ENCODE assay signal across 13 cellular contexts in the genomic region with DNA sequence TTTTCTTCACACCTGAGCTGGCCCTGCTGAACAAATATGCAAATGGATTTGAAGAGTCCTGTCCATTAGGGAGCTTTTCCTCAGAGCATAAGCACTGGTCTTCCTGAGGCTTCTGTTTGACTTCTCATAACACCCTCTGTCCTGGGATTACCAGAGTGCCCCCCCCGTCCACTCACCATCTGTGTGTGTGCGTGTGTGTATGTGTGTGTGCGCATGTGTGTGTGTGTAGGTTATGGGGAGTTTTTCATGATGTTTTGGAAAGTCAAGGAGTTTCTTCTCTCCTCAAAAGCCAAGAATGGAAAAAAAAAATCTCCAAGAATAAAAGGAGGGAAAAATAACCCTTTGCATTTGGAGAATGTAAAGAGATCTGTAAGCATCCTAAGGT. TPM values are rescaled to one million over a fixed set of nuclear protein-coding genes. Genes with fewer than 3 reads are reported as not detected.
A peak's percentile ranks its signal among the peaks of the same experiment; 100 is the strongest.
DNase-seq lines count a peak whose midpoint lies in the region; ATAC-seq and TF ChIP-seq lines count a peak whose summit lies in the region.
"Had no signal": no experiment of that assay in that cellular context is flagged by ENCODE, and none has a peak within 500 bp of the region (broad histone marks: within the 10 kb centered on the region; RNA-seq: fewer than 3 reads in every experiment).

No MANE protein-coding gene starts in this region.

- H3K9me3 ChIP-seq in upper lobe of right lung: peaks cover 4% of the 10 kb centered on the region

- no peaks in the 10 kb centered on the region for H3K27me3 ChIP-seq in upper lobe of right lung

- peaks cover 7% of the 10 kb centered on the region for H3K4me1 Mint-ChIP-seq in activated naive CD8-positive, alpha-beta T cell (ENCODE audit: low read depth)
- H3K4me1 Mint-ChIP-seq in activated naive CD8-positive, alpha-beta T cell treated with anti-CD3 and anti-CD28 coated beads, Interleukin-2, amount 50 U/mL, for 24 hours: peaks cover 5% of the 10 kb centered on the region
- peaks cover 0 to 7% (median 3%) of the 10 kb centered on the region in 4 donors for H3K4me1 Mint-ChIP-seq in naive thymus-derived CD8-positive, alpha-beta T cell

- no peaks in the 10 kb centered on the region for H3K36me3 ChIP-seq in upper lobe of right lung

- no peak for ATAC-seq in activated naive CD8-positive, alpha-beta T cell treated with anti-CD3 and anti-CD28 coated beads, Interleukin-2, amount 50 U/mL, for 24 hours
- ATAC-seq in naive thymus-derived CD8-positive, alpha-beta T cell: no peak
- ATAC-seq in upper lobe of right lung (no peak), HG02642 (IDR thresholded peaks at IDR 0.05; ENCODE audit: poor library complexity, unreplicated experiment) (no peak)

- peak overlapping the region; percentile 40 for H3K4me3 Mint-ChIP-seq in activated naive CD8-positive, alpha-beta T cell
- H3K4me3 Mint-ChIP-seq in activated naive CD8-positive, alpha-beta T cell treated with anti-CD3 and anti-CD28 coated beads, Interleukin-2, amount 50 U/mL, for 24 hours: no peak overlapping the region
- peak overlapping the region in 7 of 10 donors; percentile 31 to 92 (median 69) for H3K4me3 Mint-ChIP-seq in naive thymus-derived CD8-positive, alpha-beta T cell

- TF ChIP-seq CTCF in VCaP (conservative IDR thresholded peaks at IDR 0.05) (no peak), upper lobe of right lung (IDR thresholded peaks at IDR 0.05) (no peak)

- no peak for DNase-seq in activated naive CD8-positive, alpha-beta T cell treated with anti-CD3 and anti-CD28 coated beads, Interleukin-2, amount 50 U/mL, for 24 hours
- no peak for DNase-seq in naive thymus-derived CD8-positive, alpha-beta T cell
- no peak for DNase-seq in upper lobe of right lung
- no peak for DNase-seq in SHP77 (lab: John Stamatoyannopoulos, UW)
- no peak for DNase-seq in HPDE6-E6E7 (ENCODE audit: extremely low spot score)
- DNase-seq: activated CD4-positive, alpha-beta T cell treated with anti-CD3 and anti-CD28 coated beads, Interleukin-2, amount 50 U/mL, for 1 hour; effector CD8-positive, alpha-beta T cell; KG1; kidney glomerular epithelial cell; NCI-H1436 treated with DMSO at 0.1 percent for 48 hours had no signal

- peaks cover 29% of the 10 kb centered on the region for H3K4me1 ChIP-seq in upper lobe of right lung

- POLR2A ChIA-PET in naive thymus-derived CD8-positive, alpha-beta T cell (lab: Charles Lee): no interaction called here

- no peak overlapping the region for H3K27ac Mint-ChIP-seq in activated naive CD8-positive, alpha-beta T cell
- H3K27ac Mint-ChIP-seq in activated naive CD8-positive, alpha-beta T cell treated with anti-CD3 and anti-CD28 coated beads, Interleukin-2, amount 50 U/mL, for 24 hours: no peak overlapping the region
- peak overlapping the region in 4 of 10 donors; percentile 15 to 91 (median 55) for H3K27ac Mint-ChIP-seq in naive thymus-derived CD8-positive, alpha-beta T cell

- no peak overlapping the region for H3K4me3 ChIP-seq in upper lobe of right lung

- H3K36me3 Mint-ChIP-seq in activated naive CD8-positive, alpha-beta T cell: no peaks in the 10 kb centered on the region
- H3K36me3 Mint-ChIP-seq in activated naive CD8-positive, alpha-beta T cell treated with anti-CD3 and anti-CD28 coated beads, Interleukin-2, amount 50 U/mL, for 24 hours (ENCODE audit: low read depth): no peaks in the 10 kb centered on the region
- peaks cover 0 to 9% (median 0%) of the 10 kb centered on the region in 3 donors for H3K36me3 Mint-ChIP-seq in naive thymus-derived CD8-positive, alpha-beta T cell

- H3K27me3 Mint-ChIP-seq in activated naive CD8-positive, alpha-beta T cell: no peaks in the 10 kb centered on the region
- peaks cover 17% of the 10 kb centered on the region for H3K27me3 Mint-ChIP-seq in activated naive CD8-positive, alpha-beta T cell treated with anti-CD3 and anti-CD28 coated beads, Interleukin-2, amount 50 U/mL, for 24 hours
- H3K27me3 Mint-ChIP-seq in naive thymus-derived CD8-positive, alpha-beta T cell: peaks cover 0 to 15% (median 8%) of the 10 kb centered on the region in 5 donors

- H3K27ac ChIP-seq in VCaP (peak overlapping the region; percentile 79), upper lobe of right lung (peak overlapping the region; percentile 94)

- no peaks in the 10 kb centered on the region for H3K9me3 Mint-ChIP-seq in activated naive CD8-positive, alpha-beta T cell (ENCODE audit: low read depth)
- no peaks in the 10 kb centered on the region for H3K9me3 Mint-ChIP-seq in activated naive CD8-positive, alpha-beta T cell treated with anti-CD3 and anti-CD28 coated beads, Interleukin-2, amount 50 U/mL, for 24 hours
- peaks cover 0 to 9% (median 3%) of the 10 kb centered on the region in 9 donors for H3K9me3 Mint-ChIP-seq in naive thymus-derived CD8-positive, alpha-beta T cell

- intact Hi-C loops in upper lobe of right lung (cut with DNase I): loop anchor here (10.0 kb wide), 1 partner anchor 101 kb away; no protein-coding TSS in a partner anchor

RNA-seq across cellular contexts. Expression of gene COMTD1, which starts 57.7 kb away (rescaled TPM):
- 10 to 100 TPM; 13.7 to 16.1 TPM for total RNA-seq in naive thymus-derived CD8-positive, alpha-beta T cell
- 10 to 100 TPM in 1 of 3 donors, 1 to 10 TPM in 2; 8.1 to 26.0 (median 9.4) TPM for polyA plus RNA-seq in naive thymus-derived CD8-positive, alpha-beta T cell
- 21.8 TPM for total RNA-seq in upper lobe of right lung
